ENCODE assay signal across 12 cellular contexts in genomic region chr16:49700928-49701685, GRCh38.
DNase-seq lines count a peak whose midpoint lies in the region; ATAC-seq, FAIRE-seq and TF ChIP-seq lines count a peak whose summit lies in the region.
"Had no signal": no experiment of that assay in that cellular context is flagged by ENCODE, and none has a peak within 500 bp of the region (broad histone marks: within the 10 kb centered on the region; RNA-seq: fewer than 3 reads in every experiment).

No MANE protein-coding gene starts in this region.

- no peak for TF ChIP-seq EP300 in H1 (IDR thresholded peaks at IDR 0.05; ENCODE audit: borderline replicate concordance in 1 of 2, low read depth in 2 of 2, low read length in 2 of 2)

- H3K79me1 ChIP-seq in H1 (ENCODE audit: low read depth, low read length): peaks cover 5% of the 10 kb centered on the region

- H3K27me3 ChIP-seq in H1 (replicated peaks in 1 of 4; ENCODE audit: control insufficient read depth in 3 of 4, extremely low read depth in 1 of 4, insufficient read depth in 3 of 4, low read length in 3 of 4): no peaks in the 10 kb centered on the region
- H3K27me3 ChIP-seq in thymus (ENCODE audit: control insufficient read depth, insufficient read depth): peaks cover 7% of the 10 kb centered on the region
- H3K27me3 ChIP-seq: adrenal gland had no signal

- TF ChIP-seq POLR2A in H1 (IDR thresholded peaks at IDR 0.05; ENCODE audit: control extremely low read depth in 1 of 2, low read depth in 2 of 2, low read length in 2 of 2): no peak

- peak overlapping the region; percentile 91 for H3K4ac ChIP-seq in H1 (replicated peaks; ENCODE audit: insufficient read length, low read depth, low read length)

- H3K9me3 ChIP-seq in H1 (ENCODE audit: insufficient read depth in 2 of 2, low read depth in 1 of 2, low read length in 1 of 2): no peaks in the 10 kb centered on the region
- no peaks in the 10 kb centered on the region for H3K9me3 ChIP-seq in mesodermal cell (ENCODE audit: control insufficient read depth, low read length)
- H3K9me3 ChIP-seq in thymus (ENCODE audit: control insufficient read depth): no peaks in the 10 kb centered on the region
- H3K9me3 ChIP-seq: adrenal gland had no signal

- ATAC-seq in HG03280 (IDR thresholded peaks at IDR 0.05; ENCODE audit: unreplicated experiment) (no peak), HG02571 (IDR thresholded peaks at IDR 0.05; ENCODE audit: unreplicated experiment) (no peak)
- ATAC-seq: Panc1 had no signal

- H2AFZ ChIP-seq in H1 (ENCODE audit: low read length): no peak overlapping the region

- H3K23ac ChIP-seq in H1 (ENCODE audit: insufficient read length): no peak overlapping the region

- H3K18ac ChIP-seq in H1 (ENCODE audit: extremely low read depth, low read length): peak overlapping the region; percentile 84

- DNase-seq in NCI-H1417 (lab: John Stamatoyannopoulos, UW) (peak in 2 of 3 experiments; percentile 45 to 79), NCI-H1417 treated with DMSO at 0.1 percent for 48 hours (lab: John Stamatoyannopoulos, UW) (no peak), H1 (ENCODE audit: low read depth in 1 of 2, low spot score in 2 of 2) (no peak)
- DNase-seq in activated T-helper 1 cell treated with anti-CD3 and anti-CD28 coated beads, Interleukin-12 subunit alpha, Interleukin-12 subunit beta, Interleukin-2, Interleukin-4 antibody, amounts not matched to agents 30 ng/mL and 10 ng/mL and 1 ng/mL, durations not matched to agents 14 hours and 24 hours and 36 hours (ENCODE audit: low spot score): no peak
- DNase-seq: 8988T, DMS79 had no signal

- H3K9ac ChIP-seq in H1 (replicated peaks in 1 of 4; ENCODE audit: extremely low read depth in 1 of 4, low read depth in 3 of 4, low read length in 3 of 4): no peak overlapping the region; a peak in 1 of 7 replicates

- peak overlapping the region; percentile 78 for H3K56ac ChIP-seq in H1 (replicated peaks; ENCODE audit: insufficient read length, low read depth, low read length)

- H4K8ac ChIP-seq in H1 (ENCODE audit: extremely low read depth, insufficient read depth, low read length): no peak overlapping the region; the same call in 1 of the 2 replicates

- H3K4me3 ChIP-seq in H1 (ENCODE audit: extremely low read depth in 1 of 4, insufficient read depth in 2 of 4, low read depth in 3 of 4, low read length in 4 of 4): peak overlapping the region; percentile 11 to 47 (median 20); a peak in 5 of 8 replicates
- no peak overlapping the region for H3K4me3 ChIP-seq in mesodermal cell (ENCODE audit: extremely low read depth, insufficient read depth, low read length, poor library complexity, severe bottlenecking)
- no peak overlapping the region for H3K4me3 ChIP-seq in thymus (ENCODE audit: low read length)
- H3K4me3 ChIP-seq: adrenal gland had no signal

- peak overlapping the region; percentile 92 for H4K5ac ChIP-seq in H1 (ENCODE audit: insufficient read length, low read depth, low read length)

- H3K36me3 ChIP-seq in H1 (ENCODE audit: control insufficient read depth in 2 of 4, insufficient read depth in 4 of 4, low read length in 3 of 4) (no peaks in the 10 kb centered on the region), mesodermal cell (ENCODE audit: control insufficient read depth, insufficient read depth, low read length) (peaks cover 3% of the 10 kb centered on the region), thymus (ENCODE audit: control insufficient read depth, insufficient read depth) (no peaks in the 10 kb centered on the region)
- H3K36me3 ChIP-seq: adrenal gland had no signal

- 0 out of 2 replicates have a peak, but pooled peaks cover 4% of the 10 kb centered on the region for H3K23me2 ChIP-seq in H1 (ENCODE audit: low read depth, low read length)

- no peak overlapping the region for H3K14ac ChIP-seq in H1 (ENCODE audit: insufficient read length)

- H3K27me3 Mint-ChIP-seq in activated T-helper 1 cell treated with anti-CD3 and anti-CD28 coated beads, Interleukin-12 subunit alpha, Interleukin-12 subunit beta, Interleukin-2, Interleukin-4 antibody, amounts not matched to agents 30 ng/mL and 10 ng/mL and 1 ng/mL, durations not matched to agents 14 hours and 24 hours and 36 hours (ENCODE audit: insufficient read depth): peaks cover 21% of the 10 kb centered on the region

- peak overlapping the region; percentile 96 for H2BK120ac ChIP-seq in H1 (replicated peaks; ENCODE audit: low read depth, low read length)

- no peaks in the 10 kb centered on the region for H3K9me3 Mint-ChIP-seq in activated T-helper 1 cell treated with anti-CD3 and anti-CD28 coated beads, Interleukin-12 subunit alpha, Interleukin-12 subunit beta, Interleukin-2, Interleukin-4 antibody, amounts not matched to agents 30 ng/mL and 10 ng/mL and 1 ng/mL, durations not matched to agents 14 hours and 24 hours and 36 hours

- H2BK12ac ChIP-seq in H1 (ENCODE audit: low read depth, low read length): peak overlapping the region; percentile 83; the same call in 1 of the 2 replicates

- H2BK5ac ChIP-seq in H1 (ENCODE audit: low read depth, low read length): peak overlapping the region; percentile 93; the same call in 1 of the 2 replicates

- FAIRE-seq in H1 (lab: Jason Lieb, UNC): peak; percentile 81

- H3K4me2 ChIP-seq in H1 (ENCODE audit: insufficient read depth in 1 of 2, low read depth in 2 of 2, low read length in 2 of 2): peak overlapping the region; percentile 64 to 90

- peak overlapping the region; percentile 99 for H2BK20ac ChIP-seq in H1 (ENCODE audit: low read length)

- no peaks in the 10 kb centered on the region for H3K36me3 Mint-ChIP-seq in activated T-helper 1 cell treated with anti-CD3 and anti-CD28 coated beads, Interleukin-12 subunit alpha, Interleukin-12 subunit beta, Interleukin-2, Interleukin-4 antibody, amounts not matched to agents 30 ng/mL and 10 ng/mL and 1 ng/mL, durations not matched to agents 14 hours and 24 hours and 36 hours (ENCODE audit: low read depth)

- 4% methylated on average over 13 of the region's 18 CpGs; no CpG with 5 or more reads in 1 of the 2 experiments for WGBS in H1 (ENCODE audit: extremely low coverage in 1 of 2, insufficient coverage in 1 of 2, insufficient read length in 1 of 2, insufficient replicate concordance in 2 of 2, low coverage in 1 of 2, low lambda C conversion rate in 2 of 2, missing lambda C conversion rate in 1 of 2), 2 experiments
- WGBS in mesodermal cell (ENCODE audit: insufficient coverage in 2 of 2), 2 experiments: 14 to 23% methylated on average over 12 of the region's 18 CpGs
- 72% methylated on average over 18 of the region's 18 CpGs for WGBS in thymus

- H3K4me3 Mint-ChIP-seq in activated T-helper 1 cell treated with anti-CD3 and anti-CD28 coated beads, Interleukin-12 subunit alpha, Interleukin-12 subunit beta, Interleukin-2, Interleukin-4 antibody, amounts not matched to agents 30 ng/mL and 10 ng/mL and 1 ng/mL, durations not matched to agents 14 hours and 24 hours and 36 hours: no peak overlapping the region

- H3K4me1 ChIP-seq in H1 (replicated peaks in 1 of 4; ENCODE audit: control insufficient read depth in 3 of 4, insufficient read depth in 4 of 4, low read length in 3 of 4): peaks cover 57 to 74% (median 65%) of the 10 kb centered on the region in 4 experiments
- H3K4me1 ChIP-seq in mesodermal cell (ENCODE audit: control insufficient read depth, insufficient read depth, low read length, poor library complexity, severe bottlenecking): peaks cover 73% of the 10 kb centered on the region
- no peaks in the 10 kb centered on the region for H3K4me1 ChIP-seq in thymus (ENCODE audit: control insufficient read depth, insufficient read depth, low read length)

- no peak overlapping the region for H2BK15ac ChIP-seq in H1 (ENCODE audit: low read length)

- TF ChIP-seq CTCF in H1 (IDR thresholded peaks at IDR 0.05; ENCODE audit: control extremely low read depth in 1 of 3, insufficient read depth in 1 of 3, low read depth in 1 of 3, low read length in 3 of 3): no peak

- peak overlapping the region; percentile 91 for H2AK5ac ChIP-seq in H1 (ENCODE audit: low read depth, low read length)

- peak overlapping the region; percentile 97 for H4K91ac ChIP-seq in H1 (replicated peaks; ENCODE audit: insufficient read length, low read length)

- intact Hi-C loops in activated T-helper 1 cell treated with anti-CD3 and anti-CD28 coated beads, Interleukin-12 subunit alpha, Interleukin-12 subunit beta, Interleukin-2, Interleukin-4 antibody, amounts not matched to agents 30 ng/mL and 10 ng/mL and 1 ng/mL, durations not matched to agents 14 hours and 24 hours and 36 hours (cut with micrococcal nuclease): no loop called here

- peaks cover 0 to 8% of the 10 kb centered on the region in 2 experiments; a peak in 1 of 4 replicates for H3K79me2 ChIP-seq in H1 (ENCODE audit: control insufficient read depth in 1 of 2, insufficient read depth in 2 of 2, low read length in 2 of 2)

- H3K27ac ChIP-seq in H1 (ENCODE audit: low read depth, low read length) (peak overlapping the region; percentile 79), mesodermal cell (ENCODE audit: low read depth, low read length, severe bottlenecking) (peak overlapping the region; percentile 88), thymus (ENCODE audit: low read depth) (peak overlapping the region; percentile 5)

- TF ChIP-seq RAD21 in H1 (IDR thresholded peaks at IDR 0.05 in 1 of 2, conservative IDR thresholded peaks at IDR 0.05 in 1 of 2; ENCODE audit: low read depth in 2 of 2, low read length in 2 of 2): no peak

- POLR2A ChIA-PET in H1 (lab: Charles Lee; ENCODE audit: partially characterized antibody): interaction anchor here (1.0 to 1.5 kb wide), 4 partner anchors 16 to 145 kb away, joined by 3 to 4 read pairs (median 4); no protein-coding TSS in a partner anchor

- CTCF ChIA-PET in H1 (lab: Charles Lee; ENCODE audit: partially characterized antibody): interaction anchor here (0.7 to 2.3 kb wide), 7 partner anchors 10 to 324 kb away, joined by 3 to 10 read pairs (median 3); partner anchors contain the start of gene CNEP1R1

- H3K4me1 Mint-ChIP-seq in activated T-helper 1 cell treated with anti-CD3 and anti-CD28 coated beads, Interleukin-12 subunit alpha, Interleukin-12 subunit beta, Interleukin-2, Interleukin-4 antibody, amounts not matched to agents 30 ng/mL and 10 ng/mL and 1 ng/mL, durations not matched to agents 14 hours and 24 hours and 36 hours (ENCODE audit: low read depth): no peaks in the 10 kb centered on the region

- H4K20me1 ChIP-seq in H1 (replicated peaks in 1 of 2; ENCODE audit: control insufficient read depth in 1 of 2, insufficient read depth in 2 of 2, low read length in 2 of 2): no peaks in the 10 kb centered on the region

- H3K27ac Mint-ChIP-seq in activated T-helper 1 cell treated with anti-CD3 and anti-CD28 coated beads, Interleukin-12 subunit alpha, Interleukin-12 subunit beta, Interleukin-2, Interleukin-4 antibody, amounts not matched to agents 30 ng/mL and 10 ng/mL and 1 ng/mL, durations not matched to agents 14 hours and 24 hours and 36 hours: no peak overlapping the region

TF ChIP-seq in H1, 55 proteins besides CTCF, POLR2A, EP300 and RAD21:
- TF ChIP-seq TAF7 (optimal IDR thresholded peaks at IDR 0.05; ENCODE audit: borderline replicate concordance, low read depth, low read length) (no peak), MAX (IDR thresholded peaks at IDR 0.05) (peak; percentile 80)

Comparison
In these comparisons a context has a peak if more than half of its experiments do, and no peak if none do; other contexts are left out.
1. DNase-seq: peak in NCI-H1417 (2 of 3); none in NCI-H1417 treated with DMSO at 0.1 percent for 48 hours (single experiment), H1 (0 of 2) and activated T-helper 1 cell treated with anti-CD3 and anti-CD28 coated beads, Interleukin-12 subunit alpha, Interleukin-12 subunit beta, Interleukin-2, Interleukin-4 antibody, amounts not matched to agents 30 ng/mL and 10 ng/mL and 1 ng/mL, durations not matched to agents 14 hours and 24 hours and 36 hours (single experiment).
2. H3K27ac ChIP-seq: peak in every context shown above with its lines; median percentile 88 in mesodermal cell; 79 in H1; 5 in thymus.
3. H3K4me3 ChIP-seq: peak in H1 (4 of 4); none in mesodermal cell (single experiment) and thymus (single experiment).